Comparison of ENCODE assay signal across 15 cellular contexts in genomic region chr10:34291466-34292177, GRCh38.
DNase-seq lines count a peak whose midpoint lies in the region; ATAC-seq, FAIRE-seq and TF ChIP-seq lines count a peak whose summit lies in the region.
"Had no signal": no experiment of that assay in that cellular context is flagged by ENCODE, and none has a peak within 500 bp of the region (broad histone marks: within the 10 kb centered on the region; RNA-seq: fewer than 3 reads in every experiment).

No MANE protein-coding gene starts in this region.

- H3K27ac Mint-ChIP-seq in activated T-helper 17 cell treated with anti-CD3 and anti-CD28 coated beads, Interleukin-2, amount 50 U/mL, for 72 hours, result no peak overlapping the region

- peak; percentile 91 for ATAC-seq in GM19452 (IDR thresholded peaks at IDR 0.05; ENCODE audit: unreplicated experiment)
- peak; percentile 74 for ATAC-seq in HG03064 (IDR thresholded peaks at IDR 0.05; ENCODE audit: low read depth, unreplicated experiment)
- ATAC-seq in activated T-helper 17 cell treated with anti-CD3 and anti-CD28 coated beads, Interleukin-2, amount 50 U/mL, for 72 hours (replicated peaks), result peak; percentile 41

- peak; percentile 61 for FAIRE-seq in GM12891 (lab: Jason Lieb, UNC)

- H3K9me3 Mint-ChIP-seq in activated T-helper 17 cell treated with anti-CD3 and anti-CD28 coated beads, Interleukin-2, amount 50 U/mL, for 72 hours, result no peaks in the 10 kb centered on the region

- H3K4me1 Mint-ChIP-seq in activated T-helper 17 cell treated with anti-CD3 and anti-CD28 coated beads, Interleukin-2, amount 50 U/mL, for 72 hours, result peaks cover 6% of the 10 kb centered on the region

- no peak overlapping the region for H3K27ac ChIP-seq in RWPE1
- H3K27ac ChIP-seq: dorsolateral prefrontal cortex, PC-9 had no signal

- peak overlapping the region; percentile 29 for H3K4me3 Mint-ChIP-seq in activated T-helper 17 cell treated with anti-CD3 and anti-CD28 coated beads, Interleukin-2, amount 50 U/mL, for 72 hours

- H3K36me3 Mint-ChIP-seq in activated T-helper 17 cell treated with anti-CD3 and anti-CD28 coated beads, Interleukin-2, amount 50 U/mL, for 72 hours (ENCODE audit: low read depth), result no peaks in the 10 kb centered on the region

- no peak for TF ChIP-seq CTCF in RWPE1 (conservative IDR thresholded peaks at IDR 0.05; ENCODE audit: low read depth)

- TF ChIP-seq POLR2A in GM12891 (IDR thresholded peaks at IDR 0.05; ENCODE audit: low read depth, low read length), result no peak

- no peak for DNase-seq in GM12891 (ENCODE audit: insufficient read length, low spot score)
- DNase-seq in iPS-NIHi11 (ENCODE audit: low spot score), result no peak
- DNase-seq in DMS53 treated with DMSO at 0.1 percent for 48 hours (lab: John Stamatoyannopoulos, UW; ENCODE audit: unreplicated experiment), result no peak
- no peak for DNase-seq in RWPE1 (ENCODE audit: low spot score)
- no peak for DNase-seq in hepatic stellate cell (ENCODE audit: low spot score)
- DNase-seq: activated T-cell treated with anti-CD3 and anti-CD28 coated beads, Interleukin-2, amount 50 U/mL, for 1 hour; DMS53; dorsolateral prefrontal cortex; NCI-H345; PC-9; stimulated activated CD4-positive, alpha-beta T cell treated with anti-CD3 and anti-CD28 coated beads, Interleukin-2, amount 100 ng/mL, for 24 hours; SW 1271 had no signal

- POLR2A ChIA-PET in RWPE1 (lab: Yijun Ruan, JAX; ENCODE audit: low non-redundant PET), result no interaction called here

- CTCF ChIA-PET in RWPE1 (lab: Yijun Ruan, JAX), result interaction anchor here (0.7 kb wide), 1 partner anchor 955 kb away, joined by 3 read pairs; no protein-coding TSS in a partner anchor

- H3K27me3 Mint-ChIP-seq in activated T-helper 17 cell treated with anti-CD3 and anti-CD28 coated beads, Interleukin-2, amount 50 U/mL, for 72 hours, result peaks cover 29% of the 10 kb centered on the region

TF ChIP-seq in GM12891, 5 proteins besides CTCF, POLR2A, EP300 and RAD21:
- TF ChIP-seq SPI1 (IDR thresholded peaks at IDR 0.05; ENCODE audit: low read depth, low read length) (no peak), POU2F2 (IDR thresholded peaks at IDR 0.05; ENCODE audit: low read depth, low read length) (no peak), PAX5 (IDR thresholded peaks at IDR 0.05; ENCODE audit: insufficient read depth, low read length, severe bottlenecking) (no peak), POLR2AphosphoS5 (IDR thresholded peaks at IDR 0.05; ENCODE audit: low read depth, low read length) (no peak), TAF1 (IDR thresholded peaks at IDR 0.05; ENCODE audit: low read depth, low read length) (no peak)

Comparison
In these comparisons a context has a peak if more than half of its experiments do, and no peak if none do; other contexts are left out.
1. ATAC-seq: peak in every context shown above with its lines; median percentile 91 in GM19452; 74 in HG03064; 41 in activated T-helper 17 cell treated with anti-CD3 and anti-CD28 coated beads, Interleukin-2, amount 50 U/mL, for 72 hours.